In the genomic region with DNA sequence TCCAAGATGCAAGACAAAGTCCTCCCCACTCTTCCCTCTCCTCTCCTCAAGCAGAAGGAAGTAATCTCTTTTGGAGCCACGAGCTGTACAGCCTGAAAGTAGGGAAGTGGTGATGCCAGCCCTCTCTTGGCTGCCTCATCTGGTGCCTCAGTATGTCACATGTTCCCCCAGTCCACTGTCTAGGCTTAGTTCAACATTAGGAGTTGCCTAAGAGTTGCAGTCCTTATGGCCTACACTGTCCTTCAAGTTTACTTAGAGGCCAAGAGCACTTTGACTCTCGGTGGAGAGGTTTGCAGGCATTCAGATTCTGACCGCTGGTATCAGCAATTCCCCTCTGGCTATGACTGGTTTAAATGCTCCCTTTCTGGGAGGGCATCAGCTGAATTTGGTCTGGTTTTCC, we compare ENCODE assay signal across 22 cellular contexts.
"Had no signal": no experiment of that assay in that cellular context is flagged by ENCODE, and none has a peak within 500 bp of the region (broad histone marks: within the 10 kb centered on the region; RNA-seq: fewer than 3 reads in every experiment).

No MANE protein-coding gene starts in this region.

- H3K27me3 ChIP-seq: foreskin keratinocyte, neutrophil, right lobe of liver, suprapubic skin, thyroid gland, uterus had no signal

- H3K27ac ChIP-seq: foreskin keratinocyte, neutrophil, psoas muscle, right lobe of liver, suprapubic skin, thyroid gland, uterus had no signal

- FAIRE-seq: endothelial cell of umbilical vein had no signal

- H3K36me3 ChIP-seq: neutrophil, right lobe of liver, suprapubic skin, thyroid gland, uterus had no signal

- ATAC-seq: left colon; mucosa of descending colon; naive thymus-derived CD8-positive, alpha-beta T cell; psoas muscle; right lobe of liver; stimulated activated effector memory CD8-positive, alpha-beta T cell treated with anti-CD3 and anti-CD28 coated beads, Interleukin-12 subunit alpha, Interleukin-12 subunit beta, amount 100 ng/mL, for 72 hours; stimulated activated naive CD8-positive, alpha-beta T cell treated with anti-CD3 and anti-CD28 coated beads, Interleukin-15, Interleukin-2, amounts not matched to agents 100 U/mL and 50 U/mL, for 24 hours had no signal

- H3K4me1 ChIP-seq: psoas muscle, right lobe of liver, suprapubic skin, thyroid gland, uterus had no signal

- H3K4me3 ChIP-seq: mucosa of descending colon, psoas muscle, right lobe of liver, suprapubic skin, thyroid gland, uterus had no signal

- DNase-seq: effector CD4-positive, alpha-beta T cell; endodermal cell; erythroblast; foreskin keratinocyte; immature natural killer cell; kidney; left colon; mammary epithelial cell; mucosa of descending colon; naive thymus-derived CD8-positive, alpha-beta T cell; psoas muscle; retina; right lobe of liver; stimulated activated CD4-positive, alpha-beta T cell treated with anti-CD3 and anti-CD28 coated beads, Interleukin-4, amount 100 ng/mL, for 1 hour; stimulated activated CD8-positive, alpha-beta memory T cell treated with anti-CD3 and anti-CD28 coated beads, Interleukin-4, amount 100 ng/mL, for 48 hours; stimulated activated naive CD8-positive, alpha-beta T cell treated with anti-CD3 and anti-CD28 coated beads, Interleukin-15, Interleukin-2, amounts not matched to agents 100 U/mL and 50 U/mL, for 24 hours; thyroid gland; uterus had no signal
